ENCODE assay signal across 17 cellular contexts in genomic region chr2:127078028-127078427, GRCh38. TPM values are rescaled to one million over a fixed set of nuclear protein-coding genes. Genes with fewer than 3 reads are reported as not detected.
DNase-seq lines count a peak whose midpoint lies in the region; ATAC-seq lines count a peak whose summit lies in the region.
"Had no signal": no experiment of that assay in that cellular context is flagged by ENCODE, and none has a peak within 500 bp of the region (broad histone marks: within the 10 kb centered on the region; RNA-seq: fewer than 3 reads in every experiment).

No MANE protein-coding gene starts in this region.

- H3K27me3 ChIP-seq in layer of hippocampus (ENCODE audit: control insufficient read depth, insufficient read depth, low read length): no peaks in the 10 kb centered on the region
- H3K27me3 ChIP-seq: ascending aorta, hepatocyte had no signal

- DNase-seq in activated CD8-positive, alpha-beta memory T cell treated with anti-CD3 and anti-CD28 coated beads, Interleukin-2, amount 10 ng/mL, durations not matched to agents 7 days and 5 days: no peak
- DNase-seq in activated CD8-positive, alpha-beta memory T cell treated with anti-CD3 and anti-CD28 coated beads for 24 hours: no peak
- DNase-seq in activated T-helper 1 cell treated with anti-CD3 and anti-CD28 coated beads, Interleukin-12 subunit alpha, Interleukin-12 subunit beta, Interleukin-2, Interleukin-4 antibody, amounts not matched to agents 30 ng/mL and 10 ng/mL and 1 ng/mL, durations not matched to agents 14 hours and 24 hours and 36 hours (ENCODE audit: low spot score): no peak
- DNase-seq in substantia nigra (lab: John Stamatoyannopoulos, UW) (peak in 2 of 49 donors; percentile 28 to 32), NCI-H2081 treated with DMSO at 0.1 percent for 48 hours (lab: John Stamatoyannopoulos, UW) (no peak), islet precursor cell (no peak)
- DNase-seq: dermis blood vessel endothelial cell; IMR-90; left colon; NCI-H1048; retina; Right ventricle myocardium superior; stimulated activated CD4-positive, alpha-beta T cell treated with anti-CD3 and anti-CD28 coated beads, Interleukin-2, amount 100 ng/mL, for 24 hours had no signal

- H3K36me3 Mint-ChIP-seq in activated CD8-positive, alpha-beta memory T cell treated with anti-CD3 and anti-CD28 coated beads, Interleukin-2, amount 10 ng/mL, durations not matched to agents 7 days and 5 days: peaks cover 11% of the 10 kb centered on the region
- peaks cover 8% of the 10 kb centered on the region for H3K36me3 Mint-ChIP-seq in activated T-helper 1 cell treated with anti-CD3 and anti-CD28 coated beads, Interleukin-12 subunit alpha, Interleukin-12 subunit beta, Interleukin-2, Interleukin-4 antibody, amounts not matched to agents 30 ng/mL and 10 ng/mL and 1 ng/mL, durations not matched to agents 14 hours and 24 hours and 36 hours (ENCODE audit: low read depth)

- H3K4me1 Mint-ChIP-seq in activated CD8-positive, alpha-beta memory T cell treated with anti-CD3 and anti-CD28 coated beads, Interleukin-2, amount 10 ng/mL, durations not matched to agents 7 days and 5 days: peaks cover 46% of the 10 kb centered on the region
- H3K4me1 Mint-ChIP-seq in activated T-helper 1 cell treated with anti-CD3 and anti-CD28 coated beads, Interleukin-12 subunit alpha, Interleukin-12 subunit beta, Interleukin-2, Interleukin-4 antibody, amounts not matched to agents 30 ng/mL and 10 ng/mL and 1 ng/mL, durations not matched to agents 14 hours and 24 hours and 36 hours (ENCODE audit: low read depth): peaks cover 58% of the 10 kb centered on the region

- CTCF ChIA-PET in activated CD8-positive, alpha-beta memory T cell treated with anti-CD3 and anti-CD28 coated beads, Interleukin-2, amount 10 ng/mL, durations not matched to agents 7 days and 5 days (lab: Charles Lee): interaction anchor here (7.8 kb wide), 1 partner anchor 11 kb away, joined by 94 read pairs; no protein-coding TSS in a partner anchor

- intact Hi-C loops in activated T-helper 1 cell treated with anti-CD3 and anti-CD28 coated beads, Interleukin-12 subunit alpha, Interleukin-12 subunit beta, Interleukin-2, Interleukin-4 antibody, amounts not matched to agents 30 ng/mL and 10 ng/mL and 1 ng/mL, durations not matched to agents 14 hours and 24 hours and 36 hours (cut with micrococcal nuclease): loop anchor here (2.0 kb wide), 1 partner anchor 53 kb away; no protein-coding TSS in a partner anchor

- peak overlapping the region; percentile 24 for H3K4me3 Mint-ChIP-seq in activated CD8-positive, alpha-beta memory T cell treated with anti-CD3 and anti-CD28 coated beads, Interleukin-2, amount 10 ng/mL, durations not matched to agents 7 days and 5 days
- H3K4me3 Mint-ChIP-seq in activated T-helper 1 cell treated with anti-CD3 and anti-CD28 coated beads, Interleukin-12 subunit alpha, Interleukin-12 subunit beta, Interleukin-2, Interleukin-4 antibody, amounts not matched to agents 30 ng/mL and 10 ng/mL and 1 ng/mL, durations not matched to agents 14 hours and 24 hours and 36 hours: peak overlapping the region; percentile 31

- peak overlapping the region; percentile 79 for H3K27ac Mint-ChIP-seq in activated CD8-positive, alpha-beta memory T cell treated with anti-CD3 and anti-CD28 coated beads, Interleukin-2, amount 10 ng/mL, durations not matched to agents 7 days and 5 days
- H3K27ac Mint-ChIP-seq in activated T-helper 1 cell treated with anti-CD3 and anti-CD28 coated beads, Interleukin-12 subunit alpha, Interleukin-12 subunit beta, Interleukin-2, Interleukin-4 antibody, amounts not matched to agents 30 ng/mL and 10 ng/mL and 1 ng/mL, durations not matched to agents 14 hours and 24 hours and 36 hours: peak overlapping the region; percentile 54

- no peaks in the 10 kb centered on the region for H3K27me3 Mint-ChIP-seq in activated CD8-positive, alpha-beta memory T cell treated with anti-CD3 and anti-CD28 coated beads, Interleukin-2, amount 10 ng/mL, durations not matched to agents 7 days and 5 days
- no peaks in the 10 kb centered on the region for H3K27me3 Mint-ChIP-seq in activated T-helper 1 cell treated with anti-CD3 and anti-CD28 coated beads, Interleukin-12 subunit alpha, Interleukin-12 subunit beta, Interleukin-2, Interleukin-4 antibody, amounts not matched to agents 30 ng/mL and 10 ng/mL and 1 ng/mL, durations not matched to agents 14 hours and 24 hours and 36 hours (ENCODE audit: insufficient read depth)

- ATAC-seq in activated CD8-positive, alpha-beta memory T cell treated with anti-CD3 and anti-CD28 coated beads, Interleukin-2, amount 10 ng/mL, durations not matched to agents 7 days and 5 days: no peak
- ATAC-seq in HG03520 (IDR thresholded peaks at IDR 0.05; ENCODE audit: unreplicated experiment): no peak
- ATAC-seq: left colon had no signal

- H3K27ac ChIP-seq in layer of hippocampus (ENCODE audit: low read depth, low read length) (peak overlapping the region; percentile 85), substantia nigra (ENCODE audit: low read depth, low read length, poor library complexity, severe bottlenecking) (peak overlapping the region; percentile 95)
- H3K27ac ChIP-seq: ascending aorta, hepatocyte had no signal

- no peaks in the 10 kb centered on the region for H3K9me3 Mint-ChIP-seq in activated CD8-positive, alpha-beta memory T cell treated with anti-CD3 and anti-CD28 coated beads, Interleukin-2, amount 10 ng/mL, durations not matched to agents 7 days and 5 days (ENCODE audit: low read depth)
- no peaks in the 10 kb centered on the region for H3K9me3 Mint-ChIP-seq in activated T-helper 1 cell treated with anti-CD3 and anti-CD28 coated beads, Interleukin-12 subunit alpha, Interleukin-12 subunit beta, Interleukin-2, Interleukin-4 antibody, amounts not matched to agents 30 ng/mL and 10 ng/mL and 1 ng/mL, durations not matched to agents 14 hours and 24 hours and 36 hours

RNA-seq across cellular contexts. Expression of gene BIN1, which starts 28.9 kb away (rescaled TPM):
- total RNA-seq in activated CD8-positive, alpha-beta memory T cell treated with anti-CD3 and anti-CD28 coated beads, Interleukin-2, amount 10 ng/mL, durations not matched to agents 7 days and 5 days: 100 to 1,000 TPM; 105 to 152 TPM
- 38.4 and 41.9 TPM in 2 replicates for total RNA-seq in activated T-helper 1 cell treated with anti-CD3 and anti-CD28 coated beads, Interleukin-12 subunit alpha, Interleukin-12 subunit beta, Interleukin-2, Interleukin-4 antibody, amounts not matched to agents 30 ng/mL and 10 ng/mL and 1 ng/mL, durations not matched to agents 14 hours and 24 hours and 36 hours
